In the genomic region with DNA sequence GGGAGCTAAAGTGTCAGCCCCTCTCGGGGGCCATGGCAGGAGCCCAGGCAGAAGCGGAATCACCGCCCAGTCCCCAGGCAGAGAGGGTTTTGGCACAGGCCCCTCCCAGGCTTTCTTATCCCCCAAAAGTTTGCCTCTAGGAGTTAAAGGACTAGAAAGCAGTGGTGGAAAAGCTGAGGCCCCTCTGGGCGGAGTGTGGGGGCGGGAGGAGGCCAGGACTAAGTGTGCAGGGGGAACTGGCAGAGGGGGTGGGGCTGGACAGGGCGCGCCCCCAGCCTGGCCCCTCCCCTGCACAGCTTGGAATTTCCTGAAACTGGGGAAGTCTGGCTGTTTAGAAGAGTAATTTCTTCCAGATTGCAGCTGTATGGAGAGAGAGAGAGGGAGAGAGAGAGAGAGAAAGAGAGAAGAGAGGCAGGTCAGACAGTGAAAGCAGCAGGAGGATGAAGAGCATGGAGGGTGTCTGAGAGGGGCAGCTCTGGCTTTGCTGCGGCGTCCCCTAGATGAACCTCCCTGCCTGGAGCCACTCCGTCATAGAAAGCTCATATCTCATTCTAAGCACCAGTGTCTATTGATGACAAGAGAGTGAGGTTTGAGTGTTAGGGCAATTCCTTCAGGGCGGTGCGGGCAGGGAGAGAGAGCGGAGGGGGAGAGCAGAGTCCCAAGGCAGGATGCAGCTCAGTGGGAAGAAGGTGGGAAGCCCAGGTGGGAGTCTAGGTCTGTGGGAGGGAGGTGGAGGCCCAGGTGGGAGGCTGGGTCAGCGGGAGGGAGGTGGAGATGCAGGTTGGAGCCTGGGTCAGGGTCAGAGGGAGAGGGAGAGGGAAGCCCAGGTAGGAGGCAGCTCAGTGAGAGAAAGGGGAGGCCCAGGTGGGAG, we compare ENCODE assay signal across 9 cellular contexts. TPM values are rescaled to one million over a fixed set of nuclear protein-coding genes. Genes with fewer than 3 reads are reported as not detected.
DNase-seq lines count a peak whose midpoint lies in the region; ATAC-seq and TF ChIP-seq lines count a peak whose summit lies in the region.
"Had no signal": no experiment of that assay in that cellular context is flagged by ENCODE, and none has a peak within 500 bp of the region (broad histone marks: within the 10 kb centered on the region; RNA-seq: fewer than 3 reads in every experiment).

TSS of gene CDC42EP5 (minus strand) at position 226 of the 871 bp plus-strand sequence. CDS start 7,749 bp downstream, outside the sequence.

- H3K27ac Mint-ChIP-seq in brain: peak within 1 kb of the TSS in 3 of 5 experiments; percentile 87 to 94 (median 89)

- ATAC-seq in HG03354 (IDR thresholded peaks at IDR 0.05; ENCODE audit: poor library complexity, severe bottlenecking, unreplicated experiment) (no peak), HG02840 (IDR thresholded peaks at IDR 0.05; ENCODE audit: low FRiP score, unreplicated experiment) (no peak), GM21367 (IDR thresholded peaks at IDR 0.05; ENCODE audit: unreplicated experiment) (no peak)

- no peaks in the 10 kb centered on the region for H3K36me3 Mint-ChIP-seq in brain

- H3K4me3 Mint-ChIP-seq in brain: peak within 1 kb of the TSS in 4 of 5 experiments; percentile 19 to 73 (median 70)

- H3K36me3 ChIP-seq in spleen: no peaks in the 10 kb centered on the region

- H3K27me3 Mint-ChIP-seq in brain: peaks cover 49% of the 10 kb centered on the region

- intact Hi-C loops in spleen (cut with DNase I; ENCODE audit: low total_unique reads): no loop called here

- peak within 1 kb of the TSS in 7 of 8 donors; percentile 3 to 62 (median 22) for H3K4me3 ChIP-seq in spleen

- DNase-seq in DMS153 (lab: John Stamatoyannopoulos, UW): peak; percentile 13
- no peak for DNase-seq in DMS153 treated with DMSO at 0.1 percent for 48 hours (lab: John Stamatoyannopoulos, UW; ENCODE audit: unreplicated experiment)
- DNase-seq in iris pigment epithelial cell (ENCODE audit: low read depth): peak; percentile 83
- peak; percentile 73 for DNase-seq in spleen

- H3K9me3 ChIP-seq in spleen: no peaks in the 10 kb centered on the region

- peak within 1 kb of the TSS in 7 of 8 donors; percentile 51 to 80 (median 68) for H3K27ac ChIP-seq in spleen
- H3K27ac ChIP-seq: 22Rv1 had no signal

- TF ChIP-seq CTCF in brain (conservative IDR thresholded peaks at IDR 0.05) (no peak), spleen (IDR thresholded peaks at IDR 0.05 in 8 of 11, conservative IDR thresholded peaks at IDR 0.05 in 3 of 11) (no peak)

- H3K4me1 ChIP-seq in spleen: peaks cover 15 to 39% (median 34%) of the 10 kb centered on the region in 6 donors

- H3K9me3 Mint-ChIP-seq in brain: no peaks in the 10 kb centered on the region

- peaks cover 0 to 84% (median 10%) of the 10 kb centered on the region in 7 donors for H3K27me3 ChIP-seq in spleen (replicated peaks in 1 of 7)

- 9 to 14% (median 12%) methylated on average over 11 to 14 of the region's 14 CpGs for WGBS in spleen, 5 donors

- no peak for TF ChIP-seq POLR2A in spleen (IDR thresholded peaks at IDR 0.05)

- peaks cover 32% of the 10 kb centered on the region for H3K4me1 Mint-ChIP-seq in brain

RNA-seq across cellular contexts. Expression of gene CDC42EP5, which starts in this region (rescaled TPM):
- 1.4 TPM for polyA plus RNA-seq in brain (ENCODE audit: insufficient read depth, low read depth, low replicate concordance)
- total RNA-seq in spleen: 10 to 100 TPM in 4 of 7 donors, 1 to 10 TPM in 3; 6.6 to 16.1 (median 13.4) TPM
- polyA plus RNA-seq in spleen: 10 to 100 TPM in 2 of 3 donors, 1 to 10 TPM in 1; 9.7 to 15.9 (median 12.8) TPM
